8 cellular contexts compared by ENCODE assay signal in genomic region chr19:14689598-14690503, GRCh38. TPM values are rescaled to one million over a fixed set of nuclear protein-coding genes. Genes with fewer than 3 reads are reported as not detected.
DNase-seq lines count a peak whose midpoint lies in the region; ATAC-seq and TF ChIP-seq lines count a peak whose summit lies in the region.

Gene ZNF333, plus strand, starts transcription at chr19:14690048. Its CDS starts 3,444 bp downstream, at chr19:14693492.

- intact Hi-C loops in esophagus squamous epithelium (cut with DNase I): loop anchor here (5.0 kb wide), 1 partner anchor 118 kb away; the partner anchor contains the start of gene NDUFB7

- H3K4me1 ChIP-seq in esophagus squamous epithelium: peaks cover 0 to 29% (median 8%) of the 10 kb centered on the region in 3 donors

- peak within 1 kb of the TSS; percentile 93 to 97 (median 94) for H3K27ac ChIP-seq in esophagus squamous epithelium

- H3K9me3 ChIP-seq in esophagus squamous epithelium: no peaks in the 10 kb centered on the region

- DNase-seq in DMS53 treated with DMSO at 0.1 percent for 48 hours (lab: John Stamatoyannopoulos, UW; ENCODE audit: unreplicated experiment) (peak; percentile 60), KG1 (lab: John Stamatoyannopoulos, UW) (peak; percentile 95), esophagus squamous epithelium (lab: John Stamatoyannopoulos, UW) (peak; percentile 81), myocyte (ENCODE audit: low read depth) (peak; percentile 91)
- DNase-seq in activated T-cell treated with anti-CD3 and anti-CD28 coated beads, Interleukin-2, amount 50 U/mL, for 72 hours: peak; percentile 99
- DNase-seq in stimulated activated CD8-positive, alpha-beta memory T cell treated with anti-CD3 and anti-CD28 coated beads, Interleukin-7, amount 100 ng/mL, for 4 hours (ENCODE audit: low read depth in 2 of 2): peak; percentile 98

- H3K4me1 Mint-ChIP-seq in activated T-cell treated with anti-CD3 and anti-CD28 coated beads, Interleukin-2, amount 50 U/mL, for 72 hours (ENCODE audit: low read depth): peaks cover 16% of the 10 kb centered on the region

- TF ChIP-seq CTCF in esophagus squamous epithelium (IDR thresholded peaks at IDR 0.05): peak in 1 of 6 experiments; percentile 21

- ATAC-seq in GM21723 (IDR thresholded peaks at IDR 0.05; ENCODE audit: unreplicated experiment): peak; percentile 88
- peak; percentile 96 for ATAC-seq in activated T-cell treated with anti-CD3 and anti-CD28 coated beads, Interleukin-2, amount 50 U/mL, for 72 hours (replicated peaks in 1 of 2)

- peak within 1 kb of the TSS; percentile 98 for H3K27ac Mint-ChIP-seq in activated T-cell treated with anti-CD3 and anti-CD28 coated beads, Interleukin-2, amount 50 U/mL, for 72 hours

- H3K4me3 ChIP-seq in esophagus squamous epithelium: peak within 1 kb of the TSS; percentile 50 to 88 (median 62)

- no peaks in the 10 kb centered on the region for H3K27me3 Mint-ChIP-seq in activated T-cell treated with anti-CD3 and anti-CD28 coated beads, Interleukin-2, amount 50 U/mL, for 72 hours (ENCODE audit: low read depth)

- peak in 2 of 4 donors; percentile 57 to 62 for TF ChIP-seq POLR2A in esophagus squamous epithelium (IDR thresholded peaks at IDR 0.05)

- H3K27me3 ChIP-seq in esophagus squamous epithelium: no peaks in the 10 kb centered on the region

- peak within 1 kb of the TSS; percentile 94 to 95 for H3K4me3 Mint-ChIP-seq in activated T-cell treated with anti-CD3 and anti-CD28 coated beads, Interleukin-2, amount 50 U/mL, for 72 hours

- H3K36me3 Mint-ChIP-seq in activated T-cell treated with anti-CD3 and anti-CD28 coated beads, Interleukin-2, amount 50 U/mL, for 72 hours (ENCODE audit: insufficient read depth in 2 of 2): no peaks in the 10 kb centered on the region

- 0 to 1% methylated on average over 3 to 8 of the region's 66 CpGs for WGBS in esophagus squamous epithelium, 2 donors

- H3K9me3 Mint-ChIP-seq in activated T-cell treated with anti-CD3 and anti-CD28 coated beads, Interleukin-2, amount 50 U/mL, for 72 hours: no peaks in the 10 kb centered on the region

- H3K36me3 ChIP-seq in esophagus squamous epithelium: peaks cover 0 to 16% (median 2%) of the 10 kb centered on the region in 3 donors

TF ChIP-seq in PFSK-1, 5 proteins besides CTCF, POLR2A, EP300 and RAD21:
- TF ChIP-seq REST (IDR thresholded peaks at IDR 0.05; ENCODE audit: insufficient read depth in 1 of 2, low read depth in 2 of 2, low read length in 2 of 2) (no peak), FOXP2 (optimal IDR thresholded peaks at IDR 0.05; ENCODE audit: borderline replicate concordance, extremely low read depth, extremely low read length, insufficient read depth) (peak; percentile 52), POLR2AphosphoS5 (IDR thresholded peaks at IDR 0.05; ENCODE audit: low read depth, low read length) (peak; percentile 89), SIN3A (IDR thresholded peaks at IDR 0.05; ENCODE audit: borderline replicate concordance, insufficient read depth, low read length) (no peak), TAF1 (IDR thresholded peaks at IDR 0.05; ENCODE audit: borderline replicate concordance, insufficient read depth, low read length) (peak; percentile 78; the same call in 1 of the 2 replicates)

RNA-seq across cellular contexts. Expression of gene ZNF333, which starts in this region (rescaled TPM):
- 9.3 TPM for polyA plus RNA-seq in PFSK-1 (2012; ENCODE audit: insufficient read length, low read depth)
- total RNA-seq in activated T-cell treated with anti-CD3 and anti-CD28 coated beads, Interleukin-2, amount 50 U/mL, for 72 hours: 10 to 100 TPM; 17.3 to 27.5 TPM
- 10 to 100 TPM in 1 of 4 donors, 1 to 10 TPM in 3; 1.1 to 20.2 (median 3.9) TPM for total RNA-seq in esophagus squamous epithelium
- total RNA-seq in myocyte: 25.3 and 34.8 TPM in 2 replicates
- 12.6 TPM for polyA plus RNA-seq in myocyte (2012)

Comparison
In these comparisons a context has a peak if more than half of its experiments do, and no peak if none do; other contexts are left out.
1. Peak in every context shown above with its lines: DNase-seq, ATAC-seq, H3K4me3 ChIP-seq and H3K27ac ChIP-seq.